ENCODE assay signal across 17 cellular contexts in genomic region chr17:48330386-48330785, GRCh38.
"Had no signal": no experiment of that assay in that cellular context is flagged by ENCODE, and none has a peak within 500 bp of the region (broad histone marks: within the 10 kb centered on the region; RNA-seq: fewer than 3 reads in every experiment).

No MANE protein-coding gene starts in this region.

- ATAC-seq: sciatic nerve; stimulated activated memory B cell treated with anti-CD40 and anti-IgM and Interleukin-4, amounts not matched to agents 10 μg/mL and 1 μg/mL and 100 μg/mL, for 72 hours; WTC11 had no signal

- H3K4me3 ChIP-seq: coronary artery, esophagus muscularis mucosa had no signal

- H3K9me3 ChIP-seq: esophagus muscularis mucosa had no signal

- H3K36me3 ChIP-seq: esophagus muscularis mucosa had no signal

- H3K27ac ChIP-seq: coronary artery, esophagus muscularis mucosa had no signal

- H3K4me1 ChIP-seq: esophagus muscularis mucosa had no signal

- DNase-seq: activated CD4-positive, alpha-beta memory T cell treated with anti-CD3 and anti-CD28 coated beads, Interleukin-2, amount 10 ng/mL, durations not matched to agents 7 days and 5 days; activated CD4-positive, alpha-beta T cell treated with anti-CD3 and anti-CD28 coated beads for 4 hours; activated CD8-positive, alpha-beta memory T cell treated with anti-CD3 and anti-CD28 coated beads, Interleukin-2, amount 50 U/mL, for 4 hours; activated gamma-delta T cell treated with Interleukin-2 at 50 U/mL for 16 hours; activated T-cell treated with anti-CD3 and anti-CD28 coated beads, Interleukin-2, amount 50 U/mL, for 48 hours; amniotic stem cell; caudate nucleus; kidney glomerular epithelial cell; stimulated activated CD4-positive, alpha-beta T cell treated with anti-CD3 and anti-CD28 coated beads, Interleukin-12 subunit alpha, Interleukin-12 subunit beta, amount 100 ng/mL, for 4 hours; stimulated activated CD4-positive, alpha-beta T cell treated with anti-CD3 and anti-CD28 coated beads, Interleukin-2, amount 100 ng/mL, for 48 hours; T-helper 1 cell had no signal

- FAIRE-seq: TTC549 had no signal
